ENCODE assay signal across 22 cellular contexts in genomic region chrX:106698693-106699092, GRCh38. TPM values are rescaled to one million over a fixed set of nuclear protein-coding genes. Genes with fewer than 3 reads are reported as not detected.
A peak's percentile ranks its signal among the peaks of the same experiment; 100 is the strongest.
DNase-seq lines count a peak whose midpoint lies in the region; ATAC-seq and TF ChIP-seq lines count a peak whose summit lies in the region.
"Had no signal": no experiment of that assay in that cellular context is flagged by ENCODE, and none has a peak within 500 bp of the region (broad histone marks: within the 10 kb centered on the region; RNA-seq: fewer than 3 reads in every experiment).

No MANE protein-coding gene starts in this region.

- ATAC-seq in HG03280 (IDR thresholded peaks at IDR 0.05; ENCODE audit: unreplicated experiment) (no peak), GM19463 (IDR thresholded peaks at IDR 0.05; ENCODE audit: unreplicated experiment) (no peak), GM23338 (no peak)
- ATAC-seq: heart right ventricle; PC-3; stimulated activated memory B cell treated with anti-CD40 and anti-IgM and Interleukin-4, amounts not matched to agents 10 μg/mL and 1 μg/mL and 100 μg/mL, for 72 hours had no signal

- CTCF ChIA-PET in MCF 10A (lab: Yijun Ruan, JAX), result interaction anchor here (0.6 kb wide), 1 partner anchor 91 kb away, joined by 3 read pairs; no protein-coding TSS in a partner anchor

- H3K4me1 ChIP-seq in breast epithelium (no peaks in the 10 kb centered on the region), GM23338 (ENCODE audit: insufficient read depth) (no peaks in the 10 kb centered on the region)
- H3K4me1 ChIP-seq: heart right ventricle, thyroid gland had no signal

- H3K27me3 ChIP-seq in breast epithelium (peaks cover 0 to 48% of the 10 kb centered on the region in 2 donors), GM23338 (ENCODE audit: insufficient read depth) (no peaks in the 10 kb centered on the region)
- H3K27me3 ChIP-seq: thyroid gland had no signal

- H2AFZ ChIP-seq in GM23338, result no peak overlapping the region; the same call in 1 of the 2 replicates

- peak; percentile 10 for DNase-seq in MCF 10A (ENCODE audit: unreplicated experiment)
- no peak for DNase-seq in breast epithelium (ENCODE audit: low spot score in 2 of 2)
- DNase-seq in amniotic epithelial cell (ENCODE audit: low read depth), result peak; percentile 36
- peak; percentile 32 to 57 for DNase-seq in foreskin fibroblast
- no peak for DNase-seq in activated CD4-positive, CD25-positive, alpha-beta regulatory T cell (lab: John Stamatoyannopoulos, UW)
- no peak for DNase-seq in GM23338 (ENCODE audit: low spot score)
- DNase-seq: 8988T; activated CD4-positive, alpha-beta T cell treated with anti-CD3 and anti-CD28 coated beads, Interleukin-2, amount 10 ng/mL, durations not matched to agents 24 days and 14 days; activated naive CD4-positive, alpha-beta T cell; activated T-cell treated with anti-CD3 and anti-CD28 coated beads for 4 hours; CD4-positive, CD25-positive, alpha-beta regulatory T cell; heart right ventricle; midbrain; NCI-H1048; NCI-H2081 treated with DMSO at 0.1 percent for 48 hours; PC-3; thyroid gland had no signal

- no peak for TF ChIP-seq POLR2A in breast epithelium (IDR thresholded peaks at IDR 0.05)

- H3K79me2 ChIP-seq in GM23338 (replicated peaks; ENCODE audit: insufficient read depth), result no peaks in the 10 kb centered on the region

- H3K9me2 ChIP-seq in GM23338 (ENCODE audit: insufficient read depth), result no peaks in the 10 kb centered on the region

- no peaks in the 10 kb centered on the region for H4K20me1 ChIP-seq in GM23338 (replicated peaks; ENCODE audit: insufficient read depth)

- intact Hi-C loops in MCF 10A (cut with micrococcal nuclease), result no loop called here
- intact Hi-C loops in breast epithelium (cut with DNase I; ENCODE audit: low total_unique reads), result no loop called here

- H3K27ac Mint-ChIP-seq in MCF 10A (ENCODE audit: low read depth, unreplicated experiment) (no peak overlapping the region), GM23338 (no peak overlapping the region)
- H3K27ac Mint-ChIP-seq: activated CD4-positive, alpha-beta T cell treated with anti-CD3 and anti-CD28 coated beads, Interleukin-2, amount 10 ng/mL, durations not matched to agents 24 days and 14 days; stimulated activated memory B cell treated with anti-CD40 and anti-IgM and Interleukin-4, amounts not matched to agents 10 μg/mL and 1 μg/mL and 100 μg/mL, for 72 hours had no signal

- H3K36me3 ChIP-seq in breast epithelium, result no peaks in the 10 kb centered on the region
- no peaks in the 10 kb centered on the region for H3K36me3 ChIP-seq in GM23338 (ENCODE audit: insufficient read depth)
- H3K36me3 ChIP-seq: heart right ventricle, thyroid gland had no signal

- POLR2A ChIA-PET in MCF 10A (lab: Yijun Ruan, JAX), result no interaction called here

- H3K4me2 ChIP-seq in GM23338, result no peak overlapping the region

- H3K4me1 Mint-ChIP-seq in MCF 10A (ENCODE audit: insufficient read depth, unreplicated experiment), result peaks cover 6% of the 10 kb centered on the region
- H3K4me1 Mint-ChIP-seq in GM23338, result no peaks in the 10 kb centered on the region; the same call in 2 of the 3 replicates
- H3K4me1 Mint-ChIP-seq: CD4-positive, CD25-positive, alpha-beta regulatory T cell; neural crest cell; stimulated activated memory B cell treated with anti-CD40 and anti-IgM and Interleukin-4, amounts not matched to agents 10 μg/mL and 1 μg/mL and 100 μg/mL, for 72 hours had no signal

- H3K36me3 Mint-ChIP-seq in MCF 10A (ENCODE audit: insufficient read depth, unreplicated experiment) (no peaks in the 10 kb centered on the region), GM23338 (ENCODE audit: low read depth) (no peaks in the 10 kb centered on the region)
- H3K36me3 Mint-ChIP-seq: CD4-positive, CD25-positive, alpha-beta regulatory T cell; stimulated activated memory B cell treated with anti-CD40 and anti-IgM and Interleukin-4, amounts not matched to agents 10 μg/mL and 1 μg/mL and 100 μg/mL, for 72 hours had no signal

- no TSS peak for BruUV-seq in MCF 10A (replicated peaks; lab: Mats Ljungman, UMichigan)

- H3K27ac ChIP-seq in breast epithelium, result no peak overlapping the region
- H3K27ac ChIP-seq in GM23338 (ENCODE audit: low read depth), result no peak overlapping the region
- H3K27ac ChIP-seq: heart right ventricle, thyroid gland had no signal

- no peaks in the 10 kb centered on the region for H3K9me3 ChIP-seq in breast epithelium
- H3K9me3 ChIP-seq: heart right ventricle, thyroid gland had no signal

- H3K4me3 ChIP-seq in breast epithelium (no peak overlapping the region), foreskin fibroblast (ENCODE audit: low read depth in 1 of 2, low read length in 2 of 2) (no peak overlapping the region), GM23338 (no peak overlapping the region)
- H3K4me3 ChIP-seq: heart right ventricle, thyroid gland had no signal

- H3K27me3 Mint-ChIP-seq in MCF 10A (ENCODE audit: insufficient read depth, unreplicated experiment), result peaks cover 79% of the 10 kb centered on the region
- peaks cover 1% of the 10 kb centered on the region for H3K27me3 Mint-ChIP-seq in GM23338 (ENCODE audit: insufficient read depth, low read depth, poor library complexity)
- H3K27me3 Mint-ChIP-seq: CD4-positive, CD25-positive, alpha-beta regulatory T cell; stimulated activated memory B cell treated with anti-CD40 and anti-IgM and Interleukin-4, amounts not matched to agents 10 μg/mL and 1 μg/mL and 100 μg/mL, for 72 hours had no signal

- H3K4me3 Mint-ChIP-seq in MCF 10A (ENCODE audit: unreplicated experiment) (no peak overlapping the region), GM23338 (no peak overlapping the region)
- H3K4me3 Mint-ChIP-seq: activated CD4-positive, alpha-beta T cell treated with anti-CD3 and anti-CD28 coated beads, Interleukin-2, amount 10 ng/mL, durations not matched to agents 24 days and 14 days; CD4-positive, CD25-positive, alpha-beta regulatory T cell; neural crest cell; stimulated activated memory B cell treated with anti-CD40 and anti-IgM and Interleukin-4, amounts not matched to agents 10 μg/mL and 1 μg/mL and 100 μg/mL, for 72 hours had no signal

- no peaks in the 10 kb centered on the region for H3K9me3 Mint-ChIP-seq in MCF 10A (ENCODE audit: unreplicated experiment)
- no peaks in the 10 kb centered on the region for H3K9me3 Mint-ChIP-seq in GM23338
- H3K9me3 Mint-ChIP-seq: activated CD4-positive, alpha-beta T cell treated with anti-CD3 and anti-CD28 coated beads, Interleukin-2, amount 10 ng/mL, durations not matched to agents 24 days and 14 days; stimulated activated memory B cell treated with anti-CD40 and anti-IgM and Interleukin-4, amounts not matched to agents 10 μg/mL and 1 μg/mL and 100 μg/mL, for 72 hours had no signal

- no peaks in the 10 kb centered on the region for H3F3A ChIP-seq in GM23338 (replicated peaks; ENCODE audit: low read depth)

- TF ChIP-seq CTCF in MCF 10A (IDR thresholded peaks at IDR 0.05; ENCODE audit: unreplicated experiment) (no peak), breast epithelium (IDR thresholded peaks at IDR 0.05) (no peak), foreskin fibroblast (IDR thresholded peaks at IDR 0.05; ENCODE audit: low read depth, low read length) (no peak), GM23338 (conservative IDR thresholded peaks at IDR 0.05; ENCODE audit: low read depth in 2 of 2) (no peak)

TF ChIP-seq in GM23338, 12 proteins besides CTCF, POLR2A, EP300 and RAD21 (continues in another document):
- no peak for TF ChIP-seq POLR2AphosphoS5 (IDR thresholded peaks at IDR 0.05; ENCODE audit: low read depth)

RNA-seq across cellular contexts. Expression of gene RNF128, which starts 27.8 kb away (rescaled TPM):
- 0.09 and 0.17 TPM in 2 replicates for total RNA-seq in MCF 10A (2022)
- 10 to 100 TPM in 1 of 3 donors, 1 to 10 TPM in 2; 1.1 to 17.1 (median 3.9) TPM for total RNA-seq in breast epithelium
- 2.2 and 3.2 TPM in 2 replicates for total RNA-seq in GM23338 (2014; rRNA removed; shearing (Covaris generic))
- 1.2 TPM in 2 replicates for polyA plus RNA-seq in GM23338 (2016; fragmentation: Nextera tagmentation; extraction: Ambion mirVana)
- total RNA-seq: activated CD4-positive, alpha-beta T cell treated with anti-CD3 and anti-CD28 coated beads, Interleukin-2, amount 10 ng/mL, durations not matched to agents 24 days and 14 days; CD4-positive, CD25-positive, alpha-beta regulatory T cell; endothelial cell of umbilical vein; neural crest cell; PC-3 had no signal
- polyA plus RNA-seq: CD4-positive, CD25-positive, alpha-beta regulatory T cell; endothelial cell of umbilical vein had no signal

Comparison
In these comparisons a context has a peak if more than half of its experiments do, and no peak if none do; other contexts are left out.
1. DNase-seq: peak in MCF 10A (single experiment), amniotic epithelial cell (single experiment) and foreskin fibroblast (2 of 2); none in breast epithelium (0 of 2), activated CD4-positive, CD25-positive, alpha-beta regulatory T cell (0 of 4) and GM23338 (single experiment).